Comparison of ENCODE assay signal across 8 cellular contexts in genomic region chr15:79896634-79897379, GRCh38. TPM values are rescaled to one million over a fixed set of nuclear protein-coding genes. Genes with fewer than 3 reads are reported as not detected.
DNase-seq lines count a peak whose midpoint lies in the region; ATAC-seq and TF ChIP-seq lines count a peak whose summit lies in the region.

TSS of gene MTHFS (minus strand) at chr15:79897014. CDS start at chr15:79896988, 26 bp downstream.

- peaks cover 3% of the 10 kb centered on the region for H3K27me3 Mint-ChIP-seq in nephron progenitor cell (ENCODE audit: low read depth, poor library complexity)
- H3K27me3 Mint-ChIP-seq in stimulated activated naive CD8-positive, alpha-beta T cell treated with anti-CD3 and anti-CD28 coated beads, Interleukin-15, amount 100 ng/mL, for 72 hours, result no peaks in the 10 kb centered on the region

- H3K4me1 Mint-ChIP-seq in nephron progenitor cell, result peaks cover 40% of the 10 kb centered on the region
- peaks cover 42% of the 10 kb centered on the region for H3K4me1 Mint-ChIP-seq in stimulated activated naive CD8-positive, alpha-beta T cell treated with anti-CD3 and anti-CD28 coated beads, Interleukin-15, amount 100 ng/mL, for 72 hours

- H3K36me3 Mint-ChIP-seq in nephron progenitor cell (ENCODE audit: low read depth), result peaks cover 29% of the 10 kb centered on the region

- in situ Hi-C loops in KBM-7 (cut with MboI; ENCODE audit: low pct_unique_long_range_greater_than_20kb, low sequenced_read_pairs), result loop anchor here (25.0 kb wide), 1 partner anchor 265 kb away; the partner anchor contains the start of gene FAH

- H3K9me3 Mint-ChIP-seq in nephron progenitor cell, result peaks cover 6% of the 10 kb centered on the region
- peaks cover 4 to 8% of the 10 kb centered on the region in 2 donors for H3K9me3 Mint-ChIP-seq in stimulated activated naive CD8-positive, alpha-beta T cell treated with anti-CD3 and anti-CD28 coated beads, Interleukin-15, amount 100 ng/mL, for 72 hours

- peak within 1 kb of the TSS; percentile 97 for H3K4me3 Mint-ChIP-seq in nephron progenitor cell
- peak within 1 kb of the TSS; percentile 95 to 100 for H3K4me3 Mint-ChIP-seq in stimulated activated naive CD8-positive, alpha-beta T cell treated with anti-CD3 and anti-CD28 coated beads, Interleukin-15, amount 100 ng/mL, for 72 hours

- peak; percentile 72 for ATAC-seq in GM21717 (IDR thresholded peaks at IDR 0.05; ENCODE audit: unreplicated experiment)
- peak; percentile 84 for ATAC-seq in stimulated activated naive CD8-positive, alpha-beta T cell treated with anti-CD3 and anti-CD28 coated beads, Interleukin-15, amount 100 ng/mL, for 72 hours

- TF ChIP-seq CTCF in fibroblast of the aortic adventitia (IDR thresholded peaks at IDR 0.05; ENCODE audit: insufficient read depth, low read length) (peak; percentile 47), nephron progenitor cell (IDR thresholded peaks at IDR 0.05) (no peak)

- peak within 1 kb of the TSS; percentile 99 for H3K27ac Mint-ChIP-seq in nephron progenitor cell
- H3K27ac Mint-ChIP-seq in stimulated activated naive CD8-positive, alpha-beta T cell treated with anti-CD3 and anti-CD28 coated beads, Interleukin-15, amount 100 ng/mL, for 72 hours, result peak within 1 kb of the TSS; percentile 99 to 100

- peak within 1 kb of the TSS; percentile 81 for H3K4me3 ChIP-seq in fibroblast of the aortic adventitia (ENCODE audit: low read depth, low read length)

- peak; percentile 75 for DNase-seq in EH (ENCODE audit: low read depth)
- peak; percentile 95 for DNase-seq in KBM-7
- peak; percentile 95 for DNase-seq in RPMI8226
- peak; percentile 78 for DNase-seq in activated effector memory CD4-positive, alpha-beta T cell treated with Interleukin-2 at 50 U/mL for 16 hours
- peak; percentile 60 for DNase-seq in fibroblast of the aortic adventitia (ENCODE audit: low read depth)
- peak; percentile 79 for DNase-seq in nephron progenitor cell
- DNase-seq in stimulated activated naive CD8-positive, alpha-beta T cell treated with anti-CD3 and anti-CD28 coated beads, Interleukin-15, amount 100 ng/mL, for 72 hours, result peak; percentile 76 to 78

RNA-seq across cellular contexts. Expression of gene MTHFS, which starts in this region (rescaled TPM):
- total RNA-seq in fibroblast of the aortic adventitia (ENCODE audit: low replicate concordance), result 8.2 and 8.4 TPM in 2 replicates

Comparison
In these comparisons a context has a peak if more than half of its experiments do, and no peak if none do; other contexts are left out.
1. Peak in every context shown above with its lines: DNase-seq, ATAC-seq and H3K4me3 ChIP-seq.